Comparison of ENCODE assay signal across 23 cellular contexts in genomic region chr3:29540544-29540943, GRCh38.
"Had no signal": no experiment of that assay in that cellular context is flagged by ENCODE, and none has a peak within 500 bp of the region (broad histone marks: within the 10 kb centered on the region; RNA-seq: fewer than 3 reads in every experiment).

No MANE protein-coding gene starts in this region.

- H3K4me3 ChIP-seq: SJSA1, SK-N-MC had no signal

- FAIRE-seq: HTR-8/SVneo, RCC 7860 had no signal

- H3K27me3 ChIP-seq: SJSA1 had no signal

- H3K4me1 ChIP-seq: SJSA1 had no signal

- H3K9me3 ChIP-seq: SJSA1 had no signal

- DNase-seq: KBM-7; NCI-H1092; NCI-H1105 treated with DMSO at 0.1 percent for 48 hours; NCI-H1417 treated with DMSO at 0.1 percent for 48 hours; NCI-H187; NCI-H2029; NCI-H2081 treated with DMSO at 0.1 percent for 48 hours; NCI-H2171; NCI-H226; NCI-H446; NCI-H510A; NCI-H524 treated with DMSO at 0.1 percent for 48 hours; NCI-H69; NCI-H774; NK-92 treated with Interleukin-12 subunit alpha and Interleukin-12 subunit beta, amount 100 ng/mL, for 24 hours; Right ventricle myocardium superior; RPMI8226; SIG-M5 had no signal

- H3K27ac ChIP-seq: HL-60, SJSA1, SK-N-MC had no signal
